1 cellular context compared by ENCODE assay signal in the genomic region with DNA sequence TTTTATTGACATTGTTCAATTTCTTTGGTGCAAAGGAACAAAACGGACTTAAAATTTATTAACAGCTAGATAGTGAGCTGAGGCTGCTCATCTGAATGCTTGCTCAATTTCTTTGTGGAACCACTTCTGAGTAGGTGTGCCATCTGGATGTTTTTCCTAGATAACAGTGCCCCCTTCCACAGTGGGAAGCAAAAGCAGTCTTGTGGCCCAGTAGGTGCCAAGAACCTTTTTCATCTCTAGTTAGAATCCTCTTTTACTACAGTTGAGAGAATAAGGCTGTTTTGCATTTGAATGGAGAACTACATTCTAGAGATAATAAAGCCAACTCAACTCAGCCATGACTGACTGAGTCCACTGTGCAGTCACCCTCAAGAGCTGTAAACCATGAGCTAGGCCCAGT.
TF ChIP-seq lines count a peak whose summit lies in the region.

No MANE protein-coding gene starts in this region.

TF ChIP-seq in endothelial cell of umbilical vein, 7 proteins besides CTCF, POLR2A, EP300 and RAD21:
- TF ChIP-seq MYC (IDR thresholded peaks at IDR 0.05; ENCODE audit: low read depth, low read length), result no peak
